In the genomic region with DNA sequence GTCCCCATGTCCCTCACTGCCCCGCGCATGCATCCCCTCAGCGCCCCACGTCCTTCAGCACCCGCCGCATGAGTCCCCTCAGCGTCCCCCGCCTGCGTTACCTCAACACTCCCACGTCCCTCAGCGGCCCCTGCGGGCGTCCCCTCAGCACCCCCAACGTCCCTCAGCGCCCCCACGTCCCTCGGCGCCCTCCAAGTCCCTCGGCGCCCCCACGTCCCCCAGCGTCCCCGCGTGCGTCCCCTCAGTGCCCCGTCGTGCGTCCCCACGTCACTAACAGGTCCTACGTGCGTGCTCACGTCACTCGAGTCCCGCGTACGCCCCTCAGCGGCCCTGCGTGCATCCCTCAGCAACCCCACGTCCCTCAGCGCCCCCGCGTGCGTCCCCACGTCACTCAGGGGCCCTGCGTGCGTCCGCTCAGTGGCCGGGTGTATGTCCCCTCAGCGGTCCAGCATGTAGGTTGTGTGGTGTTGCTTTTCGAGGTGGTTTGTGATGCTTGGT, we compare ENCODE assay signal across 19 cellular contexts. TPM values are rescaled to one million over a fixed set of nuclear protein-coding genes. Genes with fewer than 3 reads are reported as not detected.
DNase-seq lines count a peak whose midpoint lies in the region; ATAC-seq and TF ChIP-seq lines count a peak whose summit lies in the region.
"Had no signal": no experiment of that assay in that cellular context is flagged by ENCODE, and none has a peak within 500 bp of the region (broad histone marks: within the 10 kb centered on the region; RNA-seq: fewer than 3 reads in every experiment).

No MANE protein-coding gene starts in this region.

- H3K4me2 ChIP-seq in H9 (ENCODE audit: insufficient read depth, insufficient read length, low read length): no peak overlapping the region

- no peak overlapping the region for H2AFZ ChIP-seq in H9 (ENCODE audit: low read length)

- no peaks in the 10 kb centered on the region for H3K36me3 ChIP-seq in endodermal cell (ENCODE audit: control insufficient read depth, insufficient read depth, low read length)

- no peak overlapping the region for H3T11ph ChIP-seq in H9 (ENCODE audit: low read length)

- H2BK20ac ChIP-seq in H9 (ENCODE audit: low read depth, low read length, poor library complexity, severe bottlenecking): no peak overlapping the region

- H3K4me3 ChIP-seq in endodermal cell (ENCODE audit: low read length): no peak overlapping the region

- ATAC-seq in activated CD8-positive, alpha-beta T cell treated with anti-CD3 and anti-CD28 coated beads, Interleukin-2, amount 10 ng/mL, durations not matched to agents 7 days and 5 days: no peak
- ATAC-seq in activated CD8-positive, alpha-beta T cell treated with anti-CD3 and anti-CD28 coated beads for 36 hours: no peak
- ATAC-seq: PC-3 had no signal

- no peak overlapping the region for H2AK5ac ChIP-seq in H9 (ENCODE audit: insufficient read length, low read length)

- no peak overlapping the region for H3K4ac ChIP-seq in H9 (ENCODE audit: low read depth, low read length)

- H4K20me1 ChIP-seq in H9 (ENCODE audit: control insufficient read depth, insufficient read depth, insufficient read length): no peaks in the 10 kb centered on the region

- H3K27me3 ChIP-seq in H9 (ENCODE audit: insufficient read depth, low read length) (no peaks in the 10 kb centered on the region), endodermal cell (ENCODE audit: control insufficient read depth, insufficient read depth, low read length, poor library complexity, severe bottlenecking) (no peaks in the 10 kb centered on the region)

- CTCF ChIA-PET in activated CD8-positive, alpha-beta T cell treated with anti-CD3 and anti-CD28 coated beads, Interleukin-2, amount 10 ng/mL, durations not matched to agents 7 days and 5 days (lab: Charles Lee): no interaction called here
- CTCF ChIA-PET in activated CD8-positive, alpha-beta T cell treated with anti-CD3 and anti-CD28 coated beads for 36 hours (lab: Charles Lee): no interaction called here
- CTCF ChIA-PET in HEK293T (lab: Yijun Ruan, JAX): no interaction called here

- no peaks in the 10 kb centered on the region for H3K79me2 ChIP-seq in H9 (ENCODE audit: insufficient read depth, low read length)

- intact Hi-C loops in activated CD8-positive, alpha-beta T cell treated with anti-CD3 and anti-CD28 coated beads for 36 hours (cut with micrococcal nuclease): no loop called here

- peak overlapping the region; percentile 58; the same call in 1 of the 2 replicates for H3K14ac ChIP-seq in H9 (ENCODE audit: insufficient read depth, low read length)

- TF ChIP-seq CTCF in activated CD8-positive, alpha-beta T cell treated with anti-CD3 and anti-CD28 coated beads for 36 hours (IDR thresholded peaks at IDR 0.05): no peak
- TF ChIP-seq CTCF in H9 (conservative IDR thresholded peaks at IDR 0.05) (no peak), endodermal cell (conservative IDR thresholded peaks at IDR 0.05) (no peak), osteocyte (IDR thresholded peaks at IDR 0.05) (no peak)

- no CpG with 5 or more reads among the region's 50 CpGs for WGBS in H9 (ENCODE audit: extremely low coverage, insufficient read length, low lambda C conversion rate)
- 96% methylated on average over 43 to 50 of the region's 50 CpGs for WGBS in endodermal cell (ENCODE audit: insufficient coverage in 1 of 2, insufficient read length in 1 of 2), 2 experiments

- H4K91ac ChIP-seq in H9 (ENCODE audit: insufficient read length, low read depth, low read length): no peak overlapping the region

- H4K8ac ChIP-seq in H9 (replicated peaks; ENCODE audit: insufficient read length, low read depth, low read length): no peak overlapping the region

- no peaks in the 10 kb centered on the region for H3K23me2 ChIP-seq in H9 (ENCODE audit: insufficient read length, low read depth, low read length, poor library complexity, severe bottlenecking)

- no peak overlapping the region for H3K56ac ChIP-seq in H9 (ENCODE audit: insufficient read length, low read depth, low read length)

- H3K27ac ChIP-seq in H9 (ENCODE audit: insufficient read length, low read depth, low read length) (no peak overlapping the region), endodermal cell (ENCODE audit: low read depth, low read length) (no peak overlapping the region)
- H3K27ac ChIP-seq: 22Rv1, HL-60 had no signal

- H2BK12ac ChIP-seq in H9 (ENCODE audit: insufficient read length, low read depth, low read length): no peak overlapping the region

- H3K4me1 ChIP-seq in H9 (ENCODE audit: insufficient read depth, low read length) (no peaks in the 10 kb centered on the region), endodermal cell (ENCODE audit: control insufficient read depth, insufficient read depth, low read length) (no peaks in the 10 kb centered on the region)

- peak; percentile 14 for DNase-seq in activated CD8-positive, alpha-beta T cell treated with anti-CD3 and anti-CD28 coated beads, Interleukin-2, amount 10 ng/mL, durations not matched to agents 7 days and 5 days
- no peak for DNase-seq in activated CD8-positive, alpha-beta T cell treated with anti-CD3 and anti-CD28 coated beads for 36 hours
- DNase-seq in H9 (no peak), endodermal cell (peak; percentile 33), osteocyte (ENCODE audit: extremely low spot score, unreplicated experiment) (peak; percentile 80), HEK293T (ENCODE audit: extremely low spot score) (no peak), pons (ENCODE audit: low spot score) (no peak), NCI-H748 (lab: John Stamatoyannopoulos, UW; ENCODE audit: unreplicated experiment) (no peak)
- DNase-seq: CD8-positive, alpha-beta memory T cell; DMS79; MV-4-11; NCI-H1417 treated with DMSO at 0.1 percent for 48 hours; NCI-H2029; NCI-H2171; NCI-H446 treated with DMSO at 0.1 percent for 48 hours; NCI-H748 treated with DMSO at 0.1 percent for 48 hours; PC-3 had no signal

- H2BK15ac ChIP-seq in H9 (ENCODE audit: low read depth, low read length): no peak overlapping the region

- no peak overlapping the region for H3K27ac Mint-ChIP-seq in activated CD8-positive, alpha-beta T cell treated with anti-CD3 and anti-CD28 coated beads, Interleukin-2, amount 10 ng/mL, durations not matched to agents 7 days and 5 days
- H3K27ac Mint-ChIP-seq in activated CD8-positive, alpha-beta T cell treated with anti-CD3 and anti-CD28 coated beads for 36 hours: no peak overlapping the region
- peak overlapping the region in 1 of 3 experiments; percentile 57; a peak in 1 of 7 replicates for H3K27ac Mint-ChIP-seq in H9
- H3K27ac Mint-ChIP-seq in endodermal cell: no peak overlapping the region
- no peak overlapping the region for H3K27ac Mint-ChIP-seq in osteocyte (ENCODE audit: unreplicated experiment)
- H3K27ac Mint-ChIP-seq: CD8-positive, alpha-beta memory T cell had no signal

- no peak overlapping the region for H3K4me3 Mint-ChIP-seq in activated CD8-positive, alpha-beta T cell treated with anti-CD3 and anti-CD28 coated beads, Interleukin-2, amount 10 ng/mL, durations not matched to agents 7 days and 5 days
- no peak overlapping the region for H3K4me3 Mint-ChIP-seq in activated CD8-positive, alpha-beta T cell treated with anti-CD3 and anti-CD28 coated beads for 36 hours
- H3K4me3 Mint-ChIP-seq in H9 (no peak overlapping the region), endodermal cell (no peak overlapping the region), osteocyte (ENCODE audit: unreplicated experiment) (no peak overlapping the region)
- H3K4me3 Mint-ChIP-seq: CD8-positive, alpha-beta memory T cell had no signal

- H3K23ac ChIP-seq in H9 (ENCODE audit: insufficient read length, low read depth, low read length): no peak overlapping the region

- H3K79me1 ChIP-seq in H9 (ENCODE audit: insufficient read depth, low read depth, low read length, poor library complexity, severe bottlenecking): no peaks in the 10 kb centered on the region

- POLR2A ChIA-PET in activated CD8-positive, alpha-beta T cell treated with anti-CD3 and anti-CD28 coated beads, Interleukin-2, amount 10 ng/mL, durations not matched to agents 7 days and 5 days (lab: Charles Lee): no interaction called here
- POLR2A ChIA-PET in activated CD8-positive, alpha-beta T cell treated with anti-CD3 and anti-CD28 coated beads for 36 hours (lab: Charles Lee): no interaction called here
- POLR2A ChIA-PET in HEK293T (lab: Yijun Ruan, JAX): no interaction called here

- H2BK5ac ChIP-seq in H9 (ENCODE audit: insufficient read length, low read length): no peak overlapping the region

- H4K5ac ChIP-seq in H9 (ENCODE audit: insufficient read length, low read depth, low read length): no peak overlapping the region

- H3K27me3 Mint-ChIP-seq in activated CD8-positive, alpha-beta T cell treated with anti-CD3 and anti-CD28 coated beads, Interleukin-2, amount 10 ng/mL, durations not matched to agents 7 days and 5 days (ENCODE audit: low read depth): peaks cover 10% of the 10 kb centered on the region
- H3K27me3 Mint-ChIP-seq in activated CD8-positive, alpha-beta T cell treated with anti-CD3 and anti-CD28 coated beads for 36 hours: no peaks in the 10 kb centered on the region
- peaks cover 7% of the 10 kb centered on the region; the same call in 1 of the 2 replicates for H3K27me3 Mint-ChIP-seq in H9 (ENCODE audit: low read depth)
- peaks cover 2% of the 10 kb centered on the region for H3K27me3 Mint-ChIP-seq in endodermal cell (ENCODE audit: insufficient read depth)
- peaks cover 7% of the 10 kb centered on the region for H3K27me3 Mint-ChIP-seq in osteocyte (ENCODE audit: unreplicated experiment)

- no peak overlapping the region for H3K18ac ChIP-seq in H9 (ENCODE audit: insufficient read length, low read depth, low read length)

- H3K9me3 Mint-ChIP-seq in activated CD8-positive, alpha-beta T cell treated with anti-CD3 and anti-CD28 coated beads, Interleukin-2, amount 10 ng/mL, durations not matched to agents 7 days and 5 days (ENCODE audit: insufficient read depth): no peaks in the 10 kb centered on the region
- H3K9me3 Mint-ChIP-seq in activated CD8-positive, alpha-beta T cell treated with anti-CD3 and anti-CD28 coated beads for 36 hours: no peaks in the 10 kb centered on the region
- H3K9me3 Mint-ChIP-seq in H9 (no peaks in the 10 kb centered on the region), endodermal cell (no peaks in the 10 kb centered on the region), osteocyte (ENCODE audit: unreplicated experiment) (no peaks in the 10 kb centered on the region)
- H3K9me3 Mint-ChIP-seq: CD8-positive, alpha-beta memory T cell had no signal

- H3K36me3 Mint-ChIP-seq in activated CD8-positive, alpha-beta T cell treated with anti-CD3 and anti-CD28 coated beads, Interleukin-2, amount 10 ng/mL, durations not matched to agents 7 days and 5 days (ENCODE audit: low read depth): no peaks in the 10 kb centered on the region
- H3K36me3 Mint-ChIP-seq in activated CD8-positive, alpha-beta T cell treated with anti-CD3 and anti-CD28 coated beads for 36 hours (ENCODE audit: low read depth): no peaks in the 10 kb centered on the region
- H3K36me3 Mint-ChIP-seq in H9 (ENCODE audit: insufficient read depth in 1 of 3, low read depth in 3 of 3) (no peaks in the 10 kb centered on the region; a peak in 2 of 7 replicates), endodermal cell (ENCODE audit: low read depth) (no peaks in the 10 kb centered on the region), osteocyte (ENCODE audit: unreplicated experiment) (no peaks in the 10 kb centered on the region)
- H3K36me3 Mint-ChIP-seq: CD8-positive, alpha-beta memory T cell had no signal

- H2BK120ac ChIP-seq in H9 (ENCODE audit: low read depth, low read length, poor library complexity, severe bottlenecking): no peak overlapping the region

- H3K9me3 ChIP-seq in H9 (ENCODE audit: control insufficient read depth, low read depth, low read length) (no peaks in the 10 kb centered on the region), endodermal cell (ENCODE audit: control insufficient read depth, low read length) (no peaks in the 10 kb centered on the region)

- H3K9ac ChIP-seq in H9 (ENCODE audit: extremely low read depth, insufficient read length, low read length): no peak overlapping the region
- no peak overlapping the region for H3K9ac ChIP-seq in endodermal cell (ENCODE audit: extremely low read depth, low read length, poor library complexity, severe bottlenecking)

- H3K4me1 Mint-ChIP-seq in activated CD8-positive, alpha-beta T cell treated with anti-CD3 and anti-CD28 coated beads, Interleukin-2, amount 10 ng/mL, durations not matched to agents 7 days and 5 days (ENCODE audit: low read depth): peaks cover 24% of the 10 kb centered on the region
- H3K4me1 Mint-ChIP-seq in activated CD8-positive, alpha-beta T cell treated with anti-CD3 and anti-CD28 coated beads for 36 hours (ENCODE audit: low read depth): peaks cover 21% of the 10 kb centered on the region
- peaks cover 4 to 6% of the 10 kb centered on the region in 2 experiments; a peak in 3 of 4 replicates for H3K4me1 Mint-ChIP-seq in H9
- H3K4me1 Mint-ChIP-seq in endodermal cell: no peaks in the 10 kb centered on the region
- H3K4me1 Mint-ChIP-seq in osteocyte (ENCODE audit: unreplicated experiment): peaks cover 13% of the 10 kb centered on the region

RNA-seq across cellular contexts. Expression of a gene that starts 19.5 kb away (rescaled TPM):
- under 1 TPM; 0.53 to 0.65 TPM for total RNA-seq in activated CD8-positive, alpha-beta T cell treated with anti-CD3 and anti-CD28 coated beads, Interleukin-2, amount 10 ng/mL, durations not matched to agents 7 days and 5 days
- total RNA-seq in activated CD8-positive, alpha-beta T cell treated with anti-CD3 and anti-CD28 coated beads for 36 hours: under 1 TPM; 0.23 to 0.25 TPM
- total RNA-seq in H9 (2021) (19.5 and 20.5 TPM in 2 replicates), endodermal cell (10 to 100 TPM; 45.7 to 49.6 TPM), osteocyte (14.8 and 15.0 TPM in 2 replicates)
- 24.8 TPM for polyA plus RNA-seq in endodermal cell (2013, experiment 1 of 2)
- 23.0 TPM for polyA plus RNA-seq in endodermal cell (2013, experiment 2 of 2)

Comparison
In these comparisons a context has a peak if more than half of its experiments do, and no peak if none do; other contexts are left out.
1. DNase-seq: peak in activated CD8-positive, alpha-beta T cell treated with anti-CD3 and anti-CD28 coated beads, Interleukin-2, amount 10 ng/mL, durations not matched to agents 7 days and 5 days (single experiment), endodermal cell (single experiment) and osteocyte (single experiment); none in activated CD8-positive, alpha-beta T cell treated with anti-CD3 and anti-CD28 coated beads for 36 hours (single experiment), H9 (single experiment), HEK293T (single experiment), pons (single experiment) and NCI-H748 (single experiment).